Comparison of ENCODE assay signal across 15 cellular contexts in the genomic region with DNA sequence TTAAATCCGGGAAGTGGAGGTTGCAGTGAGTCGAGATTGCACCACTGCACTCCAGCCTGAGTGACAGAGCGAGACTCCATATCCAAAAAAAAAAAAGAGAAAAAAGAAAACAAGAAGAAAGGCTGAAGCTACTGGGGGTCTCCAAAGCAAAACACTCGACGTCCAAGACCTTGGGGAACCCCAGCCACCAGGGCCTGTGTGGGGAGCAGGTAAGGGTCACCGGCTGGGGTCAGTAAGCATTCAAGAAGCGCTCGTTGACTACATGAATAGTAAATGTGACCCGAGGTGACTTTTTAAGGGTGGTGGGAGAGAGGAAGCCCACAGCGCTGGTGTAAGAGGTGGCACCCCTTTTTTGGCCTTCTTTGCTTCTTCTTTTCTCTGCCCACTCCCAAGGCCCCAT. TPM values are rescaled to one million over a fixed set of nuclear protein-coding genes. Genes with fewer than 3 reads are reported as not detected.
A peak's percentile ranks its signal among the peaks of the same experiment; 100 is the strongest.
DNase-seq lines count a peak whose midpoint lies in the region; ATAC-seq and TF ChIP-seq lines count a peak whose summit lies in the region.
"Had no signal": no experiment of that assay in that cellular context is flagged by ENCODE, and none has a peak within 500 bp of the region (broad histone marks: within the 10 kb centered on the region; RNA-seq: fewer than 3 reads in every experiment).

No MANE protein-coding gene starts in this region.

- peaks cover 0 to 24% (median 0%) of the 10 kb centered on the region in 11 experiments; a peak in 4 of 22 replicates for H3K36me3 ChIP-seq in BLaER1 treated with 17β-estradiol and CSF1 and Interleukin-3, amounts not matched to agents 10 nM and 100 nM
- H3K36me3 ChIP-seq in lower lobe of right lung, result peaks cover 43% of the 10 kb centered on the region
- H3K36me3 ChIP-seq in subcutaneous abdominal adipose tissue (ENCODE audit: control insufficient read depth in 5 of 5, insufficient read depth in 5 of 5, low read length in 5 of 5), result peaks cover 0 to 37% (median 12%) of the 10 kb centered on the region in 5 donors
- H3K36me3 ChIP-seq: HAP-1 had no signal

- no peaks in the 10 kb centered on the region for H3K27me3 ChIP-seq in BLaER1 treated with 17β-estradiol and CSF1 and Interleukin-3, amounts not matched to agents 10 nM and 100 nM
- no peaks in the 10 kb centered on the region for H3K27me3 ChIP-seq in lower lobe of right lung (ENCODE audit: low read depth)
- no peaks in the 10 kb centered on the region for H3K27me3 ChIP-seq in subcutaneous abdominal adipose tissue (ENCODE audit: control insufficient read depth in 5 of 5, insufficient read depth in 4 of 5, low read length in 5 of 5)

- peaks cover 18 to 100% (median 93%) of the 10 kb centered on the region in 10 experiments; a peak in 19 of 20 replicates for H3K4me1 ChIP-seq in BLaER1 treated with 17β-estradiol and CSF1 and Interleukin-3, amounts not matched to agents 10 nM and 100 nM
- H3K4me1 ChIP-seq in lower lobe of right lung (peaks cover 98% of the 10 kb centered on the region), subcutaneous abdominal adipose tissue (ENCODE audit: control insufficient read depth in 5 of 5, insufficient read depth in 5 of 5, low read length in 5 of 5) (peaks cover 9 to 87% (median 63%) of the 10 kb centered on the region in 5 donors)
- H3K4me1 ChIP-seq: HAP-1 had no signal

- H4K20me1 ChIP-seq in BLaER1 treated with 17β-estradiol and CSF1 and Interleukin-3, amounts not matched to agents 10 nM and 100 nM, result no peaks in the 10 kb centered on the region

- peak overlapping the region in 10 of 11 experiments; percentile 4 to 94 (median 87); a peak in 15 of 22 replicates for H3K27ac ChIP-seq in BLaER1 treated with 17β-estradiol and CSF1 and Interleukin-3, amounts not matched to agents 10 nM and 100 nM
- H3K27ac ChIP-seq in lower lobe of right lung (peak overlapping the region; percentile 41), subcutaneous abdominal adipose tissue (ENCODE audit: low read depth, low read length) (peak overlapping the region; percentile 37)

- ATAC-seq in lower lobe of right lung (no peak), left lobe of liver (no peak)

- intact Hi-C loops in lower lobe of right lung (cut with DNase I), result no loop called here

- DNase-seq in HuH-7.5 (ENCODE audit: low spot score) (peak; percentile 9), lower lobe of right lung (no peak), NCI-H774 (lab: John Stamatoyannopoulos, UW) (no peak), left lobe of liver (ENCODE audit: low spot score) (no peak), NCI-H226 (no peak)
- DNase-seq: ACHN; C1 segment of cervical spinal cord; Caco-2; CD8-positive, alpha-beta memory T cell; DND-41; GDM1 had no signal

- peak overlapping the region in 8 of 11 experiments; percentile 58 to 93 (median 81); a peak in 14 of 22 replicates for H3K4me2 ChIP-seq in BLaER1 treated with 17β-estradiol and CSF1 and Interleukin-3, amounts not matched to agents 10 nM and 100 nM

- H3K9me3 ChIP-seq in BLaER1 treated with 17β-estradiol and CSF1 and Interleukin-3, amounts not matched to agents 10 nM and 100 nM (replicated peaks in 1 of 11), result peaks cover 0 to 13% (median 0%) of the 10 kb centered on the region in 11 experiments; a peak in 8 of 22 replicates
- H3K9me3 ChIP-seq in lower lobe of right lung, result no peaks in the 10 kb centered on the region
- no peaks in the 10 kb centered on the region for H3K9me3 ChIP-seq in subcutaneous abdominal adipose tissue (ENCODE audit: control insufficient read depth in 5 of 5, low read length in 5 of 5)
- H3K9me3 ChIP-seq: Caco-2, HAP-1 had no signal

- peak overlapping the region in 4 of 11 experiments; percentile 21 to 54 (median 38); a peak in 5 of 22 replicates for H3K9ac ChIP-seq in BLaER1 treated with 17β-estradiol and CSF1 and Interleukin-3, amounts not matched to agents 10 nM and 100 nM
- no peak overlapping the region for H3K9ac ChIP-seq in subcutaneous abdominal adipose tissue (ENCODE audit: low read length in 5 of 5)

- no peak overlapping the region for H3K4me3 ChIP-seq in BLaER1 treated with 17β-estradiol and CSF1 and Interleukin-3, amounts not matched to agents 10 nM and 100 nM
- H3K4me3 ChIP-seq in lower lobe of right lung (no peak overlapping the region), subcutaneous abdominal adipose tissue (ENCODE audit: low read depth in 1 of 5, low read length in 5 of 5) (no peak overlapping the region)
- H3K4me3 ChIP-seq: HAP-1 had no signal

- no peak for TF ChIP-seq CTCF in lower lobe of right lung (IDR thresholded peaks at IDR 0.05)

RNA-seq across cellular contexts. Expression of gene PECAM1, which starts 49.5 kb away (rescaled TPM):
- total RNA-seq in lower lobe of right lung, result 679 TPM
- 20.2 TPM for total RNA-seq in left lobe of liver
- total RNA-seq: A172 had no signal

Comparison
In these comparisons a context has a peak if more than half of its experiments do, and no peak if none do; other contexts are left out.
1. H3K27ac ChIP-seq: peak in every context shown above with its lines; median percentile 87 in BLaER1 treated with 17β-estradiol and CSF1 and Interleukin-3, amounts not matched to agents 10 nM and 100 nM; 41 in lower lobe of right lung; 37 in subcutaneous abdominal adipose tissue.
2. RNA of gene PECAM1, which starts 49.5 kb away (total RNA-seq): 679 TPM in lower lobe of right lung (single experiment); 20.2 TPM in left lobe of liver (single experiment); every median in the first group is over 10 times any median in the second.